ENCODE assay signal across 26 cellular contexts in the genomic region with DNA sequence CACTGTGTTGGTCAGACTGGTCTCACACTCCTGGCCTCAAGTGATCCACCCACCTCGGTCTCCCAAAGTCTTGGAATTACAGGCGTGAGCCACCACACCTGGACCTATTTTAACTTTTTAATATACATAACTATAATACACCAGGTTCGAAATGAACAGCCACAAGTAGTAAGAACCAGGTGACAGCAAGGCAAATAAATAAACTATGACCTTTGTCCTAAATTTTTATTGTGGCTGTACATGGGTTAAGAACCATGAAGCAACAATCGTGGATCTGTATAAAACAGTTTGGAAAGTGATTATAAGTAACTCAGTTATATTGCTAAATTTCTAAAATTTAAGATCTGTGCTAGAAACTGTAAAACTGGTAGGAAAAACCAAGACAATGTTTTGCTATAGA.
"Had no signal": no experiment of that assay in that cellular context is flagged by ENCODE, and none has a peak within 500 bp of the region (broad histone marks: within the 10 kb centered on the region; RNA-seq: fewer than 3 reads in every experiment).

No MANE protein-coding gene starts in this region.

- H3K27ac ChIP-seq: heart right ventricle, hepatocyte, left ventricle myocardium inferior, lower lobe of right lung, parathyroid adenoma, psoas muscle, right lobe of liver, stomach, testis, thyroid gland, upper lobe of left lung, vagina had no signal

- ATAC-seq: heart right ventricle; left cardiac atrium; lower lobe of right lung; naive thymus-derived CD8-positive, alpha-beta T cell; psoas muscle; stimulated activated naive B cell treated with anti-CD40 and anti-IgM and Interleukin-4, amounts not matched to agents 10 μg/mL and 1 μg/mL and 100 μg/mL, for 72 hours; stimulated activated naive CD8-positive, alpha-beta T cell treated with anti-CD3 and anti-CD28 coated beads, Interleukin-15, Interleukin-2, amounts not matched to agents 100 U/mL and 50 U/mL, for 24 hours had no signal

- H3K9me3 ChIP-seq: heart right ventricle, left ventricle myocardium inferior, lower lobe of right lung, psoas muscle, right lobe of liver, stomach, testis, thyroid gland, transverse colon, upper lobe of left lung, vagina had no signal

- H3K4me1 ChIP-seq: lower lobe of right lung, parathyroid adenoma, psoas muscle, right lobe of liver, stomach, testis, thyroid gland, upper lobe of left lung, vagina had no signal

- FAIRE-seq: keratinocyte had no signal

- H3K36me3 ChIP-seq: right lobe of liver, thyroid gland, transverse colon, upper lobe of left lung, vagina had no signal

- H3K27me3 ChIP-seq: heart right ventricle, hepatocyte, right lobe of liver, stomach, testis, thyroid gland, transverse colon, upper lobe of left lung, vagina had no signal

- DNase-seq: heart right ventricle; kidney glomerular epithelial cell; left cardiac atrium; left ventricle myocardium inferior; lower lobe of right lung; mammary epithelial cell; mesenchymal stem cell; naive thymus-derived CD8-positive, alpha-beta T cell; nucleus accumbens; psoas muscle; right lobe of liver; stimulated activated CD4-positive, alpha-beta T cell treated with anti-CD3 and anti-CD28 coated beads, Interleukin-12 subunit alpha, Interleukin-12 subunit beta, amount 100 ng/mL, for 4 hours; stimulated activated CD4-positive, alpha-beta T cell treated with anti-CD3 and anti-CD28 coated beads, Interleukin-15, amount 100 ng/mL, for 24 hours; stimulated activated CD4-positive, alpha-beta T cell treated with anti-CD3 and anti-CD28 coated beads, Interleukin-2, amount 100 ng/mL, for 24 hours; stimulated activated CD4-positive, alpha-beta T cell treated with anti-CD3 and anti-CD28 coated beads, Interleukin-4, amount 100 ng/mL, for 1 hour; stimulated activated naive B cell treated with anti-CD40 and anti-IgM and Interleukin-4, amounts not matched to agents 10 μg/mL and 1 μg/mL and 100 μg/mL, for 72 hours; stimulated activated naive CD8-positive, alpha-beta T cell treated with anti-CD3 and anti-CD28 coated beads, Interleukin-15, Interleukin-2, amounts not matched to agents 100 U/mL and 50 U/mL, for 24 hours; stomach; testis; thyroid gland; transverse colon; upper lobe of left lung had no signal

- H3K4me3 ChIP-seq: heart right ventricle, hepatocyte, left ventricle myocardium inferior, lower lobe of right lung, psoas muscle, right lobe of liver, stomach, testis, thyroid gland, transverse colon, upper lobe of left lung, vagina had no signal
